In genomic region chrX:45011131-45011530, GRCh38 we compare ENCODE assay signal across 16 cellular contexts.
DNase-seq lines count a peak whose midpoint lies in the region; TF ChIP-seq lines count a peak whose summit lies in the region.
"Had no signal": no experiment of that assay in that cellular context is flagged by ENCODE, and none has a peak within 500 bp of the region (broad histone marks: within the 10 kb centered on the region; RNA-seq: fewer than 3 reads in every experiment).

No MANE protein-coding gene starts in this region.

- H3K9ac ChIP-seq in fibroblast of lung (ENCODE audit: insufficient read depth, low read length) = no peak overlapping the region

- DNase-seq in GM04504 (ENCODE audit: low read depth) = peak; percentile 10
- DNase-seq in RPMI7951 (ENCODE audit: low read depth) = peak; percentile 56
- DNase-seq in fibroblast of lung (ENCODE audit: low read depth in 2 of 2) = peak in 1 of 2 donors; percentile 89
- DNase-seq in stromal cell of bone marrow (ENCODE audit: low read depth) = peak; percentile 55
- no peak for DNase-seq in H7
- DNase-seq in NOMO-1 (lab: John Stamatoyannopoulos, UW; ENCODE audit: unreplicated experiment in 2 of 2) = no peak
- DNase-seq in NCI-H524 (lab: John Stamatoyannopoulos, UW) = no peak
- DNase-seq: activated CD4-positive, alpha-beta T cell treated with anti-CD3 and anti-CD28 coated beads for 1 hour; cortex of kidney; GDM1; lower lobe of right lung; natural killer cell; NCI-H1105 treated with DMSO at 0.1 percent for 48 hours; NCI-H2227 treated with DMSO at 0.1 percent for 48 hours; stimulated activated CD4-positive, alpha-beta T cell treated with anti-CD3 and anti-CD28 coated beads, Interleukin-1b, Interleukin-23, amount 100 ng/mL, for 48 hours had no signal

- no peak for TF ChIP-seq CTCF in fibroblast of lung (conservative IDR thresholded peaks at IDR 0.05 in 1 of 2, IDR thresholded peaks at IDR 0.05 in 1 of 2; ENCODE audit: low read depth in 1 of 2, low read length in 2 of 2)

- no peaks in the 10 kb centered on the region for H4K20me1 ChIP-seq in fibroblast of lung (ENCODE audit: control insufficient read depth, extremely low read depth, insufficient read depth, low read length)

- peaks cover 5% of the 10 kb centered on the region for H3K79me2 ChIP-seq in fibroblast of lung (ENCODE audit: control insufficient read depth, insufficient read depth, low read length)

- peak overlapping the region; percentile 13 for H3K4me2 ChIP-seq in fibroblast of lung (ENCODE audit: extremely low read depth, insufficient read depth, low read length)

- no peak overlapping the region for H3K27ac ChIP-seq in fibroblast of lung (ENCODE audit: insufficient read depth, low read length)
- H3K27ac ChIP-seq: lower lobe of right lung, thoracic aorta had no signal

- H3K36me3 ChIP-seq in fibroblast of lung (ENCODE audit: control insufficient read depth, insufficient read depth, low read length) = no peaks in the 10 kb centered on the region
- H3K36me3 ChIP-seq in H7 (replicated peaks; ENCODE audit: control insufficient read depth, insufficient read depth, low read length) = no peaks in the 10 kb centered on the region
- H3K36me3 ChIP-seq: lower lobe of right lung, thoracic aorta had no signal

- H3K4me1 ChIP-seq in fibroblast of lung (ENCODE audit: control insufficient read depth, extremely low read depth, insufficient read depth, low read length) = peaks cover 3% of the 10 kb centered on the region
- H3K4me1 ChIP-seq: lower lobe of right lung had no signal

- H2AFZ ChIP-seq in fibroblast of lung (ENCODE audit: low read length) = no peak overlapping the region

- no peaks in the 10 kb centered on the region for H3K9me3 ChIP-seq in fibroblast of lung (ENCODE audit: control insufficient read depth, insufficient read depth, low read depth, low read length)
- H3K9me3 ChIP-seq: lower lobe of right lung, thoracic aorta had no signal

- H3K4me3 ChIP-seq in fibroblast of lung (replicated peaks in 1 of 4; ENCODE audit: control extremely low read depth in 1 of 4, insufficient read depth in 1 of 4, low read depth in 3 of 4, low read length in 4 of 4) (no peak overlapping the region), H7 (ENCODE audit: insufficient read depth, low read depth, low read length) (no peak overlapping the region)
- H3K4me3 ChIP-seq: lower lobe of right lung, thoracic aorta had no signal

- no peaks in the 10 kb centered on the region for H3K27me3 ChIP-seq in fibroblast of lung (ENCODE audit: control insufficient read depth, insufficient read depth, low read length)
- H3K27me3 ChIP-seq in H7 (ENCODE audit: control insufficient read depth, insufficient read depth, low read length) = no peaks in the 10 kb centered on the region

Comparison
In these comparisons a context has a peak if more than half of its experiments do, and no peak if none do; other contexts are left out.
1. DNase-seq: peak in GM04504 (single experiment), RPMI7951 (single experiment) and stromal cell of bone marrow (single experiment); none in H7 (single experiment), NOMO-1 (0 of 2) and NCI-H524 (0 of 2).